21 cellular contexts compared by ENCODE assay signal in genomic region chr3:71184252-71184651, GRCh38.
A peak's percentile ranks its signal among the peaks of the same experiment; 100 is the strongest.
DNase-seq lines count a peak whose midpoint lies in the region; ATAC-seq and TF ChIP-seq lines count a peak whose summit lies in the region.
"Had no signal": no experiment of that assay in that cellular context is flagged by ENCODE, and none has a peak within 500 bp of the region (broad histone marks: within the 10 kb centered on the region; RNA-seq: fewer than 3 reads in every experiment).

No MANE protein-coding gene starts in this region.

- no peak for TF ChIP-seq CTCF in OCI-LY7 (conservative IDR thresholded peaks at IDR 0.05; ENCODE audit: low read length)

- H2BK5ac ChIP-seq in mesenchymal stem cell (ENCODE audit: low read depth, low read length, poor library complexity, severe bottlenecking): no peak overlapping the region

- H4K91ac ChIP-seq in mesenchymal stem cell (ENCODE audit: low read length): no peak overlapping the region

- H3K27me3 Mint-ChIP-seq in stimulated activated naive CD8-positive, alpha-beta T cell treated with anti-CD3 and anti-CD28 coated beads, Interleukin-15, Interleukin-2, amounts not matched to agents 100 ng/mL and 50 ng/mL, for 24 hours: no peaks in the 10 kb centered on the region
- H3K27me3 Mint-ChIP-seq in stimulated activated naive CD8-positive, alpha-beta T cell treated with anti-CD3 and anti-CD28 coated beads, Interleukin-15, amount 100 ng/mL, for 72 hours: no peaks in the 10 kb centered on the region
- no peaks in the 10 kb centered on the region for H3K27me3 Mint-ChIP-seq in naive B cell

- H3K9me3 ChIP-seq in OCI-LY7 (ENCODE audit: low read length): no peaks in the 10 kb centered on the region
- H3K9me3 ChIP-seq in mesenchymal stem cell (ENCODE audit: control insufficient read depth, low read length): no peaks in the 10 kb centered on the region
- H3K9me3 ChIP-seq: Caco-2 had no signal

- H3K14ac ChIP-seq in mesenchymal stem cell (ENCODE audit: low read length in 2 of 2): no peak overlapping the region

- H3K4me3 ChIP-seq in OCI-LY7 (ENCODE audit: low read depth, low read length, poor library complexity, severe bottlenecking) (no peak overlapping the region), mesenchymal stem cell (ENCODE audit: insufficient read depth in 1 of 2, low read depth in 1 of 2, low read length in 2 of 2) (no peak overlapping the region)
- H3K4me3 ChIP-seq: GM12878, GM23338, SK-N-MC had no signal

- no peak overlapping the region for H3K23ac ChIP-seq in mesenchymal stem cell (ENCODE audit: low read length in 2 of 2)

- H3K4me1 Mint-ChIP-seq in stimulated activated naive CD8-positive, alpha-beta T cell treated with anti-CD3 and anti-CD28 coated beads, Interleukin-15, Interleukin-2, amounts not matched to agents 100 ng/mL and 50 ng/mL, for 24 hours (ENCODE audit: low read depth): peaks cover 66% of the 10 kb centered on the region
- H3K4me1 Mint-ChIP-seq in stimulated activated naive CD8-positive, alpha-beta T cell treated with anti-CD3 and anti-CD28 coated beads, Interleukin-15, amount 100 ng/mL, for 72 hours: peaks cover 53% of the 10 kb centered on the region
- peaks cover 18 to 52% (median 46%) of the 10 kb centered on the region in 3 donors for H3K4me1 Mint-ChIP-seq in naive B cell

- H3K27me3 ChIP-seq in mesenchymal stem cell (ENCODE audit: control insufficient read depth in 1 of 2, insufficient read depth in 1 of 2, low read length in 2 of 2): no peaks in the 10 kb centered on the region

- H3K79me1 ChIP-seq in mesenchymal stem cell (replicated peaks; ENCODE audit: low read length, poor library complexity, severe bottlenecking): peaks cover 23% of the 10 kb centered on the region

- CTCF ChIA-PET in OCI-LY7 (lab: Charles Lee; ENCODE audit: unreplicated experiment): no interaction called here

- H3K18ac ChIP-seq in mesenchymal stem cell (ENCODE audit: low read depth in 1 of 2, low read length in 2 of 2): peak overlapping the region in 1 of 2 experiments; percentile 24

- ATAC-seq in stimulated activated naive CD8-positive, alpha-beta T cell treated with anti-CD3 and anti-CD28 coated beads, Interleukin-15, amount 100 ng/mL, for 72 hours: no peak
- no peak for ATAC-seq in naive B cell (ENCODE audit: low read depth in 2 of 2)
- ATAC-seq: GM12878, GM23338 had no signal

- intact Hi-C loops in OCI-LY7 (cut with micrococcal nuclease; ENCODE audit: unreplicated experiment): no loop called here

- no peaks in the 10 kb centered on the region for H3K79me2 ChIP-seq in OCI-LY7 (ENCODE audit: insufficient read depth, low read depth, low read length)

- H2BK120ac ChIP-seq in mesenchymal stem cell (ENCODE audit: low read depth, low read length): no peak overlapping the region

- no TSS peak for BruUV-seq in OCI-LY7 (replicated peaks; lab: Mats Ljungman, UMichigan)

- peaks cover 17% of the 10 kb centered on the region for H3K4me1 ChIP-seq in OCI-LY7 (ENCODE audit: insufficient read depth, low read length, poor library complexity, severe bottlenecking)
- no peaks in the 10 kb centered on the region for H3K4me1 ChIP-seq in mesenchymal stem cell (ENCODE audit: control insufficient read depth, insufficient read depth, low read depth, low read length)

- H3K4me2 ChIP-seq in OCI-LY7 (ENCODE audit: low read length): peak overlapping the region; percentile 69; the same call in 1 of the 2 replicates
- no peak overlapping the region for H3K4me2 ChIP-seq in mesenchymal stem cell (ENCODE audit: low read length, poor library complexity, severe bottlenecking)
- H3K4me2 ChIP-seq: GM23338, KMS-11 had no signal

- peaks cover 54% of the 10 kb centered on the region for H3K36me3 Mint-ChIP-seq in stimulated activated naive CD8-positive, alpha-beta T cell treated with anti-CD3 and anti-CD28 coated beads, Interleukin-15, Interleukin-2, amounts not matched to agents 100 ng/mL and 50 ng/mL, for 24 hours (ENCODE audit: low read depth)
- peaks cover 0 to 25% of the 10 kb centered on the region in 2 donors for H3K36me3 Mint-ChIP-seq in naive B cell

- no peaks in the 10 kb centered on the region for H4K20me1 ChIP-seq in OCI-LY7 (ENCODE audit: insufficient read depth, low read length)

- no peaks in the 10 kb centered on the region for H3K9me2 ChIP-seq in OCI-LY7 (ENCODE audit: insufficient read depth, low read length)

- H3K4me3 Mint-ChIP-seq in stimulated activated naive CD8-positive, alpha-beta T cell treated with anti-CD3 and anti-CD28 coated beads, Interleukin-15, Interleukin-2, amounts not matched to agents 100 ng/mL and 50 ng/mL, for 24 hours: no peak overlapping the region
- no peak overlapping the region for H3K4me3 Mint-ChIP-seq in stimulated activated naive CD8-positive, alpha-beta T cell treated with anti-CD3 and anti-CD28 coated beads, Interleukin-15, amount 100 ng/mL, for 72 hours
- H3K4me3 Mint-ChIP-seq in naive B cell: peak overlapping the region in 1 of 8 donors; percentile 47
- H3K4me3 Mint-ChIP-seq: GM23338 had no signal

- POLR2A ChIA-PET in OCI-LY7 (lab: Charles Lee): interaction anchor here (1.2 kb wide), 1 partner anchor 31 kb away, joined by 3 read pairs; no protein-coding TSS in a partner anchor

- DNase-seq in stimulated activated naive CD8-positive, alpha-beta T cell treated with anti-CD3 and anti-CD28 coated beads, Interleukin-15, amount 100 ng/mL, for 72 hours: no peak
- DNase-seq in OCI-LY7 (ENCODE audit: low spot score) (no peak), naive B cell (no peak), mesenchymal stem cell (no peak), NCI-H2107 treated with DMSO at 0.1 percent for 48 hours (lab: John Stamatoyannopoulos, UW; ENCODE audit: unreplicated experiment) (no peak), NCI-H526 treated with DMSO at 0.1 percent for 48 hours (lab: John Stamatoyannopoulos, UW) (no peak)
- DNase-seq: C1 segment of cervical spinal cord, Caco-2, GF-D8, HCEC 1CT, NCI-H146, NCI-H2081, NCI-H446 treated with DMSO at 0.1 percent for 48 hours, NCI-H774, SHP77 had no signal

- H2AFZ ChIP-seq in OCI-LY7 (ENCODE audit: low read length): no peak overlapping the region
- H2AFZ ChIP-seq in mesenchymal stem cell (ENCODE audit: low read depth, low read length): no peak overlapping the region
- H2AFZ ChIP-seq: GM23338 had no signal

- peak overlapping the region; percentile 7 for H3K27ac Mint-ChIP-seq in stimulated activated naive CD8-positive, alpha-beta T cell treated with anti-CD3 and anti-CD28 coated beads, Interleukin-15, Interleukin-2, amounts not matched to agents 100 ng/mL and 50 ng/mL, for 24 hours
- no peak overlapping the region for H3K27ac Mint-ChIP-seq in stimulated activated naive CD8-positive, alpha-beta T cell treated with anti-CD3 and anti-CD28 coated beads, Interleukin-15, amount 100 ng/mL, for 72 hours
- peak overlapping the region in 5 of 6 donors; percentile 22 to 82 (median 48) for H3K27ac Mint-ChIP-seq in naive B cell
- H3K27ac Mint-ChIP-seq: GM23338 had no signal

- H3K36me3 ChIP-seq in OCI-LY7 (ENCODE audit: insufficient read depth, low read length): peaks cover 23% of the 10 kb centered on the region
- H3K36me3 ChIP-seq in mesenchymal stem cell (ENCODE audit: control insufficient read depth in 1 of 2, insufficient read depth in 2 of 2, low read depth in 1 of 2, low read length in 2 of 2): peaks cover 0 to 5% of the 10 kb centered on the region in 2 experiments

- H3K27ac ChIP-seq in OCI-LY7 (ENCODE audit: low read depth, low read length, poor library complexity, severe bottlenecking) (no peak overlapping the region), mesenchymal stem cell (ENCODE audit: low read length, poor library complexity, severe bottlenecking) (no peak overlapping the region)
- H3K27ac ChIP-seq: HL-60, KMS-11, SK-N-MC had no signal

- no peak overlapping the region for H2AK5ac ChIP-seq in mesenchymal stem cell (ENCODE audit: low read length, severe bottlenecking)

- H2BK12ac ChIP-seq in mesenchymal stem cell (ENCODE audit: low read length in 2 of 2): no peak overlapping the region

- no peak overlapping the region for H4K8ac ChIP-seq in mesenchymal stem cell (ENCODE audit: low read length)

- no peak overlapping the region for H3K9ac ChIP-seq in mesenchymal stem cell (ENCODE audit: low read length)
- H3K9ac ChIP-seq: KMS-11 had no signal

- no peak overlapping the region for H3K4ac ChIP-seq in mesenchymal stem cell (ENCODE audit: low read depth in 1 of 2, low read length in 2 of 2)

- H2BK15ac ChIP-seq in mesenchymal stem cell (ENCODE audit: low read depth, poor library complexity, severe bottlenecking): no peak overlapping the region

- 89% methylated on average over 1 of the region's 1 CpG for WGBS in mesenchymal stem cell

- H3K9me3 Mint-ChIP-seq in stimulated activated naive CD8-positive, alpha-beta T cell treated with anti-CD3 and anti-CD28 coated beads, Interleukin-15, Interleukin-2, amounts not matched to agents 100 ng/mL and 50 ng/mL, for 24 hours: no peaks in the 10 kb centered on the region
- H3K9me3 Mint-ChIP-seq in stimulated activated naive CD8-positive, alpha-beta T cell treated with anti-CD3 and anti-CD28 coated beads, Interleukin-15, amount 100 ng/mL, for 72 hours: no peaks in the 10 kb centered on the region
- H3K9me3 Mint-ChIP-seq in naive B cell: no peaks in the 10 kb centered on the region
- H3K9me3 Mint-ChIP-seq: GM23338 had no signal

Comparison
In these comparisons a context has a peak if more than half of its experiments do, and no peak if none do; other contexts are left out.
1. H3K27ac Mint-ChIP-seq: peak in stimulated activated naive CD8-positive, alpha-beta T cell treated with anti-CD3 and anti-CD28 coated beads, Interleukin-15, Interleukin-2, amounts not matched to agents 100 ng/mL and 50 ng/mL, for 24 hours (single experiment) and naive B cell (5 of 6); none in stimulated activated naive CD8-positive, alpha-beta T cell treated with anti-CD3 and anti-CD28 coated beads, Interleukin-15, amount 100 ng/mL, for 72 hours (0 of 2).